26 cellular contexts compared by ENCODE assay signal in genomic region chr1:27035344-27035743, GRCh38. TPM values are rescaled to one million over a fixed set of nuclear protein-coding genes. Genes with fewer than 3 reads are reported as not detected.
"Had no signal": no experiment of that assay in that cellular context is flagged by ENCODE, and none has a peak within 500 bp of the region (broad histone marks: within the 10 kb centered on the region; RNA-seq: fewer than 3 reads in every experiment).

No MANE protein-coding gene starts in this region.

- H3K4me3 Mint-ChIP-seq: endodermal cell; memory B cell; mesothelial cell of epicardium; naive B cell; natural killer cell treated with Interleukin-12 subunit alpha and Interleukin-12 subunit beta and Interleukin-15 and Interleukin-18, amount 100 ng/mL, for 72 hours; neural progenitor cell; stimulated activated naive B cell treated with anti-CD40 and anti-IgM and Interleukin-4, amounts not matched to agents 10 μg/mL and 1 μg/mL and 100 μg/mL, for 72 hours; stimulated activated naive CD8-positive, alpha-beta T cell treated with anti-CD3 and anti-CD28 coated beads, Interleukin-15, Interleukin-2, amounts not matched to agents 100 ng/mL and 50 ng/mL, for 24 hours had no signal

- ATAC-seq: left ventricle myocardium superior; mucosa of descending colon; natural killer cell treated with Interleukin-12 subunit alpha and Interleukin-12 subunit beta and Interleukin-15 and Interleukin-18, amount 100 ng/mL, for 72 hours; psoas muscle; right cardiac atrium; stimulated activated naive B cell treated with anti-CD40 and anti-IgM and Interleukin-4, amounts not matched to agents 10 μg/mL and 1 μg/mL and 100 μg/mL, for 72 hours had no signal

- H3K27ac Mint-ChIP-seq: endodermal cell; memory B cell; mesothelial cell of epicardium; natural killer cell treated with Interleukin-12 subunit alpha and Interleukin-12 subunit beta and Interleukin-15 and Interleukin-18, amount 100 ng/mL, for 72 hours; stimulated activated naive B cell treated with anti-CD40 and anti-IgM and Interleukin-4, amounts not matched to agents 10 μg/mL and 1 μg/mL and 100 μg/mL, for 72 hours had no signal

- H3K9me3 Mint-ChIP-seq: endodermal cell; memory B cell; mesothelial cell of epicardium; naive B cell; natural killer cell treated with Interleukin-12 subunit alpha and Interleukin-12 subunit beta and Interleukin-15 and Interleukin-18, amount 100 ng/mL, for 72 hours; neural progenitor cell; stimulated activated naive B cell treated with anti-CD40 and anti-IgM and Interleukin-4, amounts not matched to agents 10 μg/mL and 1 μg/mL and 100 μg/mL, for 72 hours; stimulated activated naive CD8-positive, alpha-beta T cell treated with anti-CD3 and anti-CD28 coated beads, Interleukin-15, Interleukin-2, amounts not matched to agents 100 ng/mL and 50 ng/mL, for 24 hours had no signal

- H3K27ac ChIP-seq: dorsolateral prefrontal cortex, neural progenitor cell, psoas muscle, sigmoid colon, thoracic aorta, tibial nerve, uterus had no signal

- DNase-seq: dorsolateral prefrontal cortex; effector CD8-positive, alpha-beta T cell; endodermal cell; erythroblast; left ventricle myocardium superior; mucosa of descending colon; naive B cell; nucleus accumbens; right cardiac atrium; sigmoid colon; stimulated activated CD4-positive, alpha-beta T cell treated with anti-CD3 and anti-CD28 coated beads, Interleukin-4, amount 100 ng/mL, for 4 hours; stimulated activated naive B cell treated with anti-CD40 and anti-IgM and Interleukin-4, amounts not matched to agents 10 μg/mL and 1 μg/mL and 100 μg/mL, for 72 hours; upper lobe of left lung; uterus had no signal

- H3K4me3 ChIP-seq: dorsolateral prefrontal cortex, lung, mucosa of descending colon, neural progenitor cell, psoas muscle, sigmoid colon, thoracic aorta, tibial nerve, upper lobe of left lung, uterus had no signal

- H3K9ac ChIP-seq: neural progenitor cell had no signal

- H3K36me3 Mint-ChIP-seq: memory B cell; mesothelial cell of epicardium; naive B cell; natural killer cell treated with Interleukin-12 subunit alpha and Interleukin-12 subunit beta and Interleukin-15 and Interleukin-18, amount 100 ng/mL, for 72 hours; neural progenitor cell; stimulated activated naive B cell treated with anti-CD40 and anti-IgM and Interleukin-4, amounts not matched to agents 10 μg/mL and 1 μg/mL and 100 μg/mL, for 72 hours had no signal

- FAIRE-seq: colon, frontal cortex, keratinocyte had no signal

- H3K4me2 ChIP-seq: neural progenitor cell had no signal

- H2AFZ ChIP-seq: neural progenitor cell had no signal

- H3K9me3 ChIP-seq: mucosa of descending colon, psoas muscle, sigmoid colon, thoracic aorta, tibial nerve, upper lobe of left lung, uterus had no signal

- H3K4me1 ChIP-seq: uterus had no signal

- H3K27me3 ChIP-seq: dorsolateral prefrontal cortex, neural progenitor cell, sigmoid colon, tibial nerve, upper lobe of left lung, uterus had no signal

- H3K36me3 ChIP-seq: neural progenitor cell, sigmoid colon, thoracic aorta, tibial nerve, upper lobe of left lung, uterus had no signal

RNA-seq across cellular contexts. Expression of gene TENT5B, which starts 22.7 kb away (rescaled TPM):
- total RNA-seq: frontal cortex; natural killer cell treated with Interleukin-12 subunit alpha and Interleukin-12 subunit beta and Interleukin-15 and Interleukin-18, amount 100 ng/mL, for 72 hours had no signal
